Comparison of ENCODE assay signal across 8 cellular contexts in genomic region chr4:38663021-38663800, GRCh38. TPM values are rescaled to one million over a fixed set of nuclear protein-coding genes. Genes with fewer than 3 reads are reported as not detected.
A peak's percentile ranks its signal among the peaks of the same experiment; 100 is the strongest.
DNase-seq lines count a peak whose midpoint lies in the region; ATAC-seq and TF ChIP-seq lines count a peak whose summit lies in the region.

No MANE protein-coding gene starts in this region.

- ATAC-seq in GM19455 (IDR thresholded peaks at IDR 0.05; ENCODE audit: unreplicated experiment) (peak; percentile 64), HG03469 (IDR thresholded peaks at IDR 0.05; ENCODE audit: unreplicated experiment) (peak; percentile 31), omental fat pad (ENCODE audit: low FRiP score) (peak; percentile 55)

- peak overlapping the region; percentile 99 to 100 (median 100) for H3K27ac ChIP-seq in esophagus muscularis mucosa (replicated peaks in 1 of 4)

- no peak for TF ChIP-seq EP300 in esophagus muscularis mucosa (IDR thresholded peaks at IDR 0.05)

- H3K27me3 ChIP-seq in esophagus muscularis mucosa, result no peaks in the 10 kb centered on the region

- H3K36me3 Mint-ChIP-seq in activated CD4-positive, alpha-beta T cell treated with anti-CD3 and anti-CD28 coated beads, Interleukin-2, amount 10 ng/mL, durations not matched to agents 24 days and 14 days (ENCODE audit: low read depth), result peaks cover 2% of the 10 kb centered on the region

- TF ChIP-seq POLR2A in esophagus muscularis mucosa (IDR thresholded peaks at IDR 0.05; ENCODE audit: low read depth), result no peak

- peaks cover 32 to 46% (median 41%) of the 10 kb centered on the region in 4 donors for H3K4me1 ChIP-seq in esophagus muscularis mucosa

- TF ChIP-seq CTCF in esophagus muscularis mucosa (IDR thresholded peaks at IDR 0.05) (peak in 2 of 3 experiments; percentile 5 to 6), omental fat pad (IDR thresholded peaks at IDR 0.05) (no peak)

- peak; percentile 24 for DNase-seq in Daoy (ENCODE audit: low read depth)
- peak; percentile 71 for DNase-seq in activated CD4-positive, alpha-beta T cell treated with anti-CD3 and anti-CD28 coated beads, Interleukin-2, amount 10 ng/mL, durations not matched to agents 24 days and 14 days
- peak; percentile 95 for DNase-seq in esophagus muscularis mucosa (ENCODE audit: extremely low spot score)
- no peak for DNase-seq in omental fat pad (ENCODE audit: low spot score)
- DNase-seq in cerebellar nuclear complex (lab: John Stamatoyannopoulos, UW), result no peak
- DNase-seq in NCI-H748 (lab: John Stamatoyannopoulos, UW; ENCODE audit: unreplicated experiment), result no peak

- H3K36me3 ChIP-seq in esophagus muscularis mucosa, result no peaks in the 10 kb centered on the region

- peak overlapping the region; percentile 20 for H3K27ac Mint-ChIP-seq in activated CD4-positive, alpha-beta T cell treated with anti-CD3 and anti-CD28 coated beads, Interleukin-2, amount 10 ng/mL, durations not matched to agents 24 days and 14 days

- peak overlapping the region; percentile 94 to 99 (median 96) for H3K4me3 ChIP-seq in esophagus muscularis mucosa

- peaks cover 52% of the 10 kb centered on the region for H3K27me3 Mint-ChIP-seq in activated CD4-positive, alpha-beta T cell treated with anti-CD3 and anti-CD28 coated beads, Interleukin-2, amount 10 ng/mL, durations not matched to agents 24 days and 14 days

- intact Hi-C loops in activated CD4-positive, alpha-beta T cell treated with anti-CD3 and anti-CD28 coated beads, Interleukin-2, amount 10 ng/mL, durations not matched to agents 24 days and 14 days (cut with micrococcal nuclease), result loop anchor here (10.0 kb wide), 1 partner anchor 978 kb away; the partner anchor contains the start of gene RELL1
- intact Hi-C loops in esophagus muscularis mucosa (cut with DNase I), result loop anchor here (5.0 kb wide), 1 partner anchor 71 kb away; no protein-coding TSS in a partner anchor

- H3K9me3 Mint-ChIP-seq in activated CD4-positive, alpha-beta T cell treated with anti-CD3 and anti-CD28 coated beads, Interleukin-2, amount 10 ng/mL, durations not matched to agents 24 days and 14 days, result peaks cover 7% of the 10 kb centered on the region

- peak overlapping the region; percentile 76 for H3K4me3 Mint-ChIP-seq in activated CD4-positive, alpha-beta T cell treated with anti-CD3 and anti-CD28 coated beads, Interleukin-2, amount 10 ng/mL, durations not matched to agents 24 days and 14 days

- 4% methylated on average over 17 of the region's 92 CpGs for WGBS in esophagus muscularis mucosa

- peaks cover 0 to 4% (median 0%) of the 10 kb centered on the region in 4 donors for H3K9me3 ChIP-seq in esophagus muscularis mucosa

- H3K4me1 Mint-ChIP-seq in activated CD4-positive, alpha-beta T cell treated with anti-CD3 and anti-CD28 coated beads, Interleukin-2, amount 10 ng/mL, durations not matched to agents 24 days and 14 days, result peaks cover 41% of the 10 kb centered on the region

RNA-seq across cellular contexts. Expression of gene KLF3, which starts 0.8 kb away (rescaled TPM):
- total RNA-seq in Daoy (2014; rRNA removed; shearing (Covaris generic)), result 5.0 and 5.5 TPM in 2 replicates
- total RNA-seq in activated CD4-positive, alpha-beta T cell treated with anti-CD3 and anti-CD28 coated beads, Interleukin-2, amount 10 ng/mL, durations not matched to agents 24 days and 14 days, result 0.83 and 1.0 TPM in 2 replicates
- 10 to 100 TPM; 30.8 to 50.4 (median 40.4) TPM for total RNA-seq in esophagus muscularis mucosa
- 10 to 100 TPM; 40.4 to 64.9 (median 53.8) TPM for total RNA-seq in omental fat pad

Comparison
In these comparisons a context has a peak if more than half of its experiments do, and no peak if none do; other contexts are left out.
1. DNase-seq: peak in Daoy (single experiment), activated CD4-positive, alpha-beta T cell treated with anti-CD3 and anti-CD28 coated beads, Interleukin-2, amount 10 ng/mL, durations not matched to agents 24 days and 14 days (single experiment) and esophagus muscularis mucosa (single experiment); none in omental fat pad (single experiment), cerebellar nuclear complex (0 of 2) and NCI-H748 (single experiment).
2. CTCF ChIP-seq: peak in esophagus muscularis mucosa (2 of 3); none in omental fat pad (0 of 3).
3. Peak in every context shown above with its lines, with median percentiles within 50 percentile points of each other: ATAC-seq.